ENCODE assay signal across 32 cellular contexts in genomic region chrX:134163836-134164235, GRCh38.
"Had no signal": no experiment of that assay in that cellular context is flagged by ENCODE, and none has a peak within 500 bp of the region (broad histone marks: within the 10 kb centered on the region; RNA-seq: fewer than 3 reads in every experiment).

No MANE protein-coding gene starts in this region.

- H3K4me2 ChIP-seq: hepatocyte had no signal

- H3K27me3 Mint-ChIP-seq: activated CD4-positive, alpha-beta memory T cell treated with anti-CD3 and anti-CD28 coated beads, Interleukin-2, amount 10 ng/mL, durations not matched to agents 7 days and 5 days; activated CD4-positive, alpha-beta T cell treated with anti-CD3 and anti-CD28 coated beads, Interleukin-2, amount 10 ng/mL, durations not matched to agents 7 days and 5 days; activated naive CD8-positive, alpha-beta T cell; activated T-helper 17 cell treated with anti-CD3 and anti-CD28 coated beads, Interleukin-2, amount 50 U/mL, for 72 hours; effector memory CD8-positive, alpha-beta T cell had no signal

- H3K27me3 ChIP-seq: brain microvascular endothelial cell, esophagus squamous epithelium, gastroesophageal sphincter, hepatocyte had no signal

- H3K27ac ChIP-seq: brain microvascular endothelial cell, epithelial cell of prostate, esophagus squamous epithelium, gastroesophageal sphincter, heart right ventricle, hepatocyte had no signal

- H3K4me3 Mint-ChIP-seq: activated CD4-positive, alpha-beta memory T cell treated with anti-CD3 and anti-CD28 coated beads, Interleukin-2, amount 10 ng/mL, durations not matched to agents 7 days and 5 days; activated CD4-positive, alpha-beta T cell treated with anti-CD3 and anti-CD28 coated beads, Interleukin-2, amount 10 ng/mL, durations not matched to agents 7 days and 5 days; activated naive CD8-positive, alpha-beta T cell; activated T-cell treated with anti-CD3 and anti-CD28 coated beads, Interleukin-2, amount 50 U/mL, for 4 hours; activated T-helper 17 cell treated with anti-CD3 and anti-CD28 coated beads, Interleukin-2, amount 50 U/mL, for 72 hours; effector memory CD8-positive, alpha-beta T cell; T-helper 17 cell; T-helper 2 cell treated with Interferon-gamma antibody and Interleukin-4, amounts not matched to agents 5 μg/mL and 100 μg/mL, for 36 hours had no signal

- H3K79me2 ChIP-seq: hepatocyte had no signal

- H3K9me3 ChIP-seq: esophagus squamous epithelium, gastroesophageal sphincter, heart right ventricle had no signal

- FAIRE-seq: endometrium, endothelial cell of umbilical vein had no signal

- H3K27ac Mint-ChIP-seq: activated CD4-positive, alpha-beta memory T cell treated with anti-CD3 and anti-CD28 coated beads, Interleukin-2, amount 10 ng/mL, durations not matched to agents 7 days and 5 days; activated CD4-positive, alpha-beta T cell treated with anti-CD3 and anti-CD28 coated beads, Interleukin-2, amount 10 ng/mL, durations not matched to agents 7 days and 5 days; activated naive CD8-positive, alpha-beta T cell; activated T-helper 17 cell treated with anti-CD3 and anti-CD28 coated beads, Interleukin-2, amount 50 U/mL, for 72 hours; effector memory CD8-positive, alpha-beta T cell; T-helper 17 cell; T-helper 2 cell treated with Interferon-gamma antibody and Interleukin-4, amounts not matched to agents 5 μg/mL and 100 μg/mL, for 36 hours had no signal

- H2AFZ ChIP-seq: hepatocyte had no signal

- DNase-seq: activated CD4-positive, alpha-beta memory T cell treated with anti-CD3 and anti-CD28 coated beads, Interleukin-2, amount 10 ng/mL, durations not matched to agents 7 days and 5 days; activated CD4-positive, alpha-beta T cell treated with anti-CD3 and anti-CD28 coated beads for 1 hour; activated CD4-positive, alpha-beta T cell treated with anti-CD3 and anti-CD28 coated beads for 4 hours; activated CD4-positive, alpha-beta T cell treated with anti-CD3 and anti-CD28 coated beads, Interleukin-2, amount 10 ng/mL, durations not matched to agents 7 days and 5 days; activated CD4-positive, alpha-beta T cell treated with anti-CD3 and anti-CD28 coated beads, Interleukin-2, amount 50 U/mL, for 4 hours; activated CD8-positive, alpha-beta memory T cell treated with anti-CD3 and anti-CD28 coated beads for 24 hours; activated effector memory CD4-positive, alpha-beta T cell treated with Interleukin-2 at 50 U/mL for 16 hours; activated gamma-delta T cell treated with Interleukin-2 at 50 U/mL for 16 hours; activated naive CD4-positive, alpha-beta T cell treated with anti-CD3 and anti-CD28 coated beads, Interleukin-2, amount 50 U/mL, for 16 hours; activated naive CD4-positive, alpha-beta T cell treated with Interleukin-2 at 50 U/mL for 16 hours; activated T-cell treated with anti-CD3 and anti-CD28 coated beads, Interleukin-2, amount 50 U/mL, for 4 hours; amniotic stem cell; anterior cingulate cortex; brain microvascular endothelial cell; caudate nucleus; cortex of kidney; dermis blood vessel endothelial cell; effector CD4-positive, alpha-beta T cell; effector memory CD8-positive, alpha-beta T cell; esophagus squamous epithelium; foreskin melanocyte; heart right ventricle; T-helper 17 cell; T1000 had no signal

- H3K4me3 ChIP-seq: esophagus squamous epithelium, gastroesophageal sphincter, heart right ventricle, hepatocyte had no signal

- H3K9me3 Mint-ChIP-seq: activated CD4-positive, alpha-beta memory T cell treated with anti-CD3 and anti-CD28 coated beads, Interleukin-2, amount 10 ng/mL, durations not matched to agents 7 days and 5 days; activated CD4-positive, alpha-beta T cell treated with anti-CD3 and anti-CD28 coated beads, Interleukin-2, amount 10 ng/mL, durations not matched to agents 7 days and 5 days; activated T-cell treated with anti-CD3 and anti-CD28 coated beads, Interleukin-2, amount 50 U/mL, for 4 hours; activated T-helper 17 cell treated with anti-CD3 and anti-CD28 coated beads, Interleukin-2, amount 50 U/mL, for 72 hours; effector memory CD8-positive, alpha-beta T cell; T-helper 2 cell treated with Interferon-gamma antibody and Interleukin-4, amounts not matched to agents 5 μg/mL and 100 μg/mL, for 36 hours had no signal

- H3K36me3 ChIP-seq: brain microvascular endothelial cell, esophagus squamous epithelium, gastroesophageal sphincter, heart right ventricle had no signal

- H3K4me1 ChIP-seq: esophagus squamous epithelium, gastroesophageal sphincter, heart right ventricle had no signal
